Comparison of ENCODE assay signal across 1 cellular context in the genomic region with DNA sequence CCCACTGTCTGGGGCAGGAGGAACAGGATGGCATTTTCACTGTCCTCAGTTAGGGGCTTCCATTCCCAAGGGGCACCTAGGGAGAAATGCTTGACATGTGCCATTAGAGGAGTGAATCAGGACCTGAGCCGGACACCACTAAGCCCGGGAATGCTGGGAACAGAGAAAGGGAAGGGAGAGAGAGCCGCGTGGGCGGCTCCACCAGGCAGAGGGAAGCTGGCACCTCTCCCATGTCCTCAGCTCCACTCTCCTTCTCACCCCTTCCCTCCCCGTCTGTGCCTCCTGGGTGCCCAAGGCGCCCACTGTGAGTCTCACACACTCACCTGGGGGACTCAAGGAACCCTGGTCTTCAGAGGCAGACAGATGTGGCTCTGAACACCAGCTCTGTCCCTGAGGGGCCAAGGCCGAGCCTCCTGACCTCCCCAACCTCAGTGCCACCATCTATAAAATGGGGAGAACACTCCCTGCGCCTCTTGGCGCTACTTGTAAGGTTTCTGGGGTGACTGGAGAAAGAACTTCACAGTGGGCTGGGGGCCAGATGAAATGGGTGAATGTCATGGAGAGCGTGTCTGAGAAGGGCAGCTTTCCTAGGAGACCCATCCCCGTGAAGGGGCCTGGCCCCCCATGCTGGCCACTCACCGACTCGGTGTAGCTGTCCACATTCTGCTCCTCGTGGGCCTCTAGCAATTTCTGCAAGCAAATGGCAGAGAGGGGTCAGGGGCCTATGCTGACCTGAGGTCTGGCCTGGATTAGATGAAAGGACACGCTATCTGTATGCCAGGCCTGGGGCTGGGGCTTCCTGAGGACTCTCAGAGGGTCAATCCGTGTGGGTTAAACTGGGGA.
TF ChIP-seq lines count a peak whose summit lies in the region.

No MANE protein-coding gene starts in this region.

TF ChIP-seq in GM12878, 131 proteins besides CTCF, POLR2A, EP300 and RAD21:
- TF ChIP-seq, protein P1, sequence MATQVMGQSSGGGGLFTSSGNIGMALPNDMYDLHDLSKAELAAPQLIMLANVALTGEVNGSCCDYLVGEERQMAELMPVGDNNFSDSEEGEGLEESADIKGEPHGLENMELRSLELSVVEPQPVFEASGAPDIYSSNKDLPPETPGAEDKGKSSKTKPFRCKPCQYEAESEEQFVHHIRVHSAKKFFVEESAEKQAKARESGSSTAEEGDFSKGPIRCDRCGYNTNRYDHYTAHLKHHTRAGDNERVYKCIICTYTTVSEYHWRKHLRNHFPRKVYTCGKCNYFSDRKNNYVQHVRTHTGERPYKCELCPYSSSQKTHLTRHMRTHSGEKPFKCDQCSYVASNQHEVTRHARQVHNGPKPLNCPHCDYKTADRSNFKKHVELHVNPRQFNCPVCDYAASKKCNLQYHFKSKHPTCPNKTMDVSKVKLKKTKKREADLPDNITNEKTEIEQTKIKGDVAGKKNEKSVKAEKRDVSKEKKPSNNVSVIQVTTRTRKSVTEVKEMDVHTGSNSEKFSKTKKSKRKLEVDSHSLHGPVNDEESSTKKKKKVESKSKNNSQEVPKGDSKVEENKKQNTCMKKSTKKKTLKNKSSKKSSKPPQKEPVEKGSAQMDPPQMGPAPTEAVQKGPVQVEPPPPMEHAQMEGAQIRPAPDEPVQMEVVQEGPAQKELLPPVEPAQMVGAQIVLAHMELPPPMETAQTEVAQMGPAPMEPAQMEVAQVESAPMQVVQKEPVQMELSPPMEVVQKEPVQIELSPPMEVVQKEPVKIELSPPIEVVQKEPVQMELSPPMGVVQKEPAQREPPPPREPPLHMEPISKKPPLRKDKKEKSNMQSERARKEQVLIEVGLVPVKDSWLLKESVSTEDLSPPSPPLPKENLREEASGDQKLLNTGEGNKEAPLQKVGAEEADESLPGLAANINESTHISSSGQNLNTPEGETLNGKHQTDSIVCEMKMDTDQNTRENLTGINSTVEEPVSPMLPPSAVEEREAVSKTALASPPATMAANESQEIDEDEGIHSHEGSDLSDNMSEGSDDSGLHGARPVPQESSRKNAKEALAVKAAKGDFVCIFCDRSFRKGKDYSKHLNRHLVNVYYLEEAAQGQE (IDR thresholded peaks at IDR 0.05; ENCODE audit: low read depth, low read length): no peak
- TF ChIP-seq DPF2 (IDR thresholded peaks at IDR 0.05) (no peak), PML (IDR thresholded peaks at IDR 0.05; ENCODE audit: low read length) (no peak), SUPT20H (IDR thresholded peaks at IDR 0.05; ENCODE audit: borderline replicate concordance, control insufficient read depth, low read depth, low read length) (no peak), NRF1 (conservative IDR thresholded peaks at IDR 0.05; ENCODE audit: low read depth, low read length) (no peak), POLR2AphosphoS5 (IDR thresholded peaks at IDR 0.05; ENCODE audit: low read length) (0 out of 2 replicates have a peak, but pooled peaks have one; percentile 24)
- TF ChIP-seq, protein P2, sequence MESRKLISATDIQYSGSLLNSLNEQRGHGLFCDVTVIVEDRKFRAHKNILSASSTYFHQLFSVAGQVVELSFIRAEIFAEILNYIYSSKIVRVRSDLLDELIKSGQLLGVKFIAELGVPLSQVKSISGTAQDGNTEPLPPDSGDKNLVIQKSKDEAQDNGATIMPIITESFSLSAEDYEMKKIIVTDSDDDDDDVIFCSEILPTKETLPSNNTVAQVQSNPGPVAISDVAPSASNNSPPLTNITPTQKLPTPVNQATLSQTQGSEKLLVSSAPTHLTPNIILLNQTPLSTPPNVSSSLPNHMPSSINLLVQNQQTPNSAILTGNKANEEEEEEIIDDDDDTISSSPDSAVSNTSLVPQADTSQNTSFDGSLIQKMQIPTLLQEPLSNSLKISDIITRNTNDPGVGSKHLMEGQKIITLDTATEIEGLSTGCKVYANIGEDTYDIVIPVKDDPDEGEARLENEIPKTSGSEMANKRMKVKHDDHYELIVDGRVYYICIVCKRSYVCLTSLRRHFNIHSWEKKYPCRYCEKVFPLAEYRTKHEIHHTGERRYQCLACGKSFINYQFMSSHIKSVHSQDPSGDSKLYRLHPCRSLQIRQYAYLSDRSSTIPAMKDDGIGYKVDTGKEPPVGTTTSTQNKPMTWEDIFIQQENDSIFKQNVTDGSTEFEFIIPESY (IDR thresholded peaks at IDR 0.05): no peak
- TF ChIP-seq, protein P3, sequence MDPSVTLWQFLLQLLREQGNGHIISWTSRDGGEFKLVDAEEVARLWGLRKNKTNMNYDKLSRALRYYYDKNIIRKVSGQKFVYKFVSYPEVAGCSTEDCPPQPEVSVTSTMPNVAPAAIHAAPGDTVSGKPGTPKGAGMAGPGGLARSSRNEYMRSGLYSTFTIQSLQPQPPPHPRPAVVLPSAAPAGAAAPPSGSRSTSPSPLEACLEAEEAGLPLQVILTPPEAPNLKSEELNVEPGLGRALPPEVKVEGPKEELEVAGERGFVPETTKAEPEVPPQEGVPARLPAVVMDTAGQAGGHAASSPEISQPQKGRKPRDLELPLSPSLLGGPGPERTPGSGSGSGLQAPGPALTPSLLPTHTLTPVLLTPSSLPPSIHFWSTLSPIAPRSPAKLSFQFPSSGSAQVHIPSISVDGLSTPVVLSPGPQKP (IDR thresholded peaks at IDR 0.05; ENCODE audit: low read depth, low read length): no peak
